In the genomic region with DNA sequence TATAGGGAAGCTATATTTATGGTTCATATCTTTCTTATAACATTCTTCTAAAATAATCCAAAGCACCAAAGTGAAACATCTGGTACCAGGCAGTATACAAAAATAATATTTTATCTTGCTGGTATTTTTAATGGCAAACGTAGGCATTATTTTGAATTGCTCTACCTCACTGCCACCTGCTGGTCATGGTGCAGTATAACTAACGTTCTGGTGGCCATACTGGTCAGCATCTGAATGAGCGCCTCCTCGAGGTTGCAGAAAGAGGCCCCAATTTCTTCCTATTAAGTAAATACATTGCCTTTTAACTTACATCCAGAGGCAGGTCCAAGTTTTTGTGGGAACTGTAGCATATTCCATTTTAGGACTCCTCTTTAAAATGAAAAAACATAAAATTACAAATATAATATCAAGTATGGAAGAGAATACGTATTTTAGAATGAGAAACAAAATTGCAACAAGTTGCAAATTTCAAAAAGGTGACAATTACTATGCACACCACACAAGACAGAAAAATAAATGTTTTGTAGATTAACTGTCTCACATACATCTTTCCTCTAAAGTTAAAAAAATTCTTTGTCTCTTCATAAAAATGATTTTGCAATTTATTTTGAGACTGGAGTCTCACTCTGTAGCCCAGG, we compare ENCODE assay signal across 9 cellular contexts. TPM values are rescaled to one million over a fixed set of nuclear protein-coding genes. Genes with fewer than 3 reads are reported as not detected.
A peak's percentile ranks its signal among the peaks of the same experiment; 100 is the strongest.
DNase-seq lines count a peak whose midpoint lies in the region; FAIRE-seq and TF ChIP-seq lines count a peak whose summit lies in the region.
"Had no signal": no experiment of that assay in that cellular context is flagged by ENCODE, and none has a peak within 500 bp of the region (broad histone marks: within the 10 kb centered on the region; RNA-seq: fewer than 3 reads in every experiment).

No MANE protein-coding gene starts in this region.

- no peaks in the 10 kb centered on the region for H3F3A ChIP-seq in Loucy (ENCODE audit: low read depth)

- no peak overlapping the region for H3K27ac ChIP-seq in neutrophil
- no peak overlapping the region for H3K27ac ChIP-seq in testis

- peak; percentile 96 for FAIRE-seq in G401.6 (lab: Jason Lieb, UNC)

- intact Hi-C loops in testis (cut with DNase I; ENCODE audit: low total_unique reads), result loop anchor here (5.0 kb wide), 1 partner anchor 386 kb away; no protein-coding TSS in a partner anchor

- no peak overlapping the region for H3K4me3 ChIP-seq in Loucy (ENCODE audit: low read length, poor library complexity, severe bottlenecking)
- no peak overlapping the region for H3K4me3 ChIP-seq in neutrophil (ENCODE audit: low read depth in 1 of 2, low read length in 1 of 2)
- no peak overlapping the region for H3K4me3 ChIP-seq in testis

- peak; percentile 20 for DNase-seq in GOT3 (lab: John Stamatoyannopoulos, UW)
- DNase-seq in RPMI7951 (ENCODE audit: low read depth), result peak; percentile 78
- DNase-seq in activated T-cell treated with anti-CD3 and anti-CD28 coated beads, Interleukin-2, amount 50 U/mL, for 48 hours, result peak; percentile 75 to 77
- peak; percentile 96 for DNase-seq in fibroblast of peridontal ligament (ENCODE audit: extremely low read depth)
- peak; percentile 81 for DNase-seq in testis

- WGBS in testis, 2 donors, result 13 to 19% methylated on average over 5 of the region's 5 CpGs

- TF ChIP-seq CTCF in Loucy (conservative IDR thresholded peaks at IDR 0.05; ENCODE audit: low read length) (peak; percentile 100), neutrophil (IDR thresholded peaks at IDR 0.05) (peak; percentile 58), testis (IDR thresholded peaks at IDR 0.05) (peak; percentile 88 to 94 (median 92))

- H3K9me2 ChIP-seq in Loucy (replicated peaks; ENCODE audit: low read depth, low read length), result no peaks in the 10 kb centered on the region

- H3K79me2 ChIP-seq in Loucy (ENCODE audit: insufficient read depth, low read length), result no peaks in the 10 kb centered on the region

- H3K9ac ChIP-seq in Loucy (ENCODE audit: low read depth, low read length, poor library complexity, severe bottlenecking), result no peak overlapping the region

- no peak for TF ChIP-seq POLR2A in testis (IDR thresholded peaks at IDR 0.05)

- no peak overlapping the region for H3K4me2 ChIP-seq in Loucy (ENCODE audit: low read depth, low read length, poor library complexity, severe bottlenecking)

- H2AFZ ChIP-seq in Loucy (ENCODE audit: low read length), result no peak overlapping the region

- H3K4me1 ChIP-seq in Loucy (ENCODE audit: insufficient read depth, low read length, poor library complexity, severe bottlenecking) (peaks cover 4% of the 10 kb centered on the region), neutrophil (ENCODE audit: control insufficient read depth in 1 of 2, insufficient read depth in 1 of 2, low read depth in 1 of 2, low read length in 1 of 2) (no peaks in the 10 kb centered on the region), testis (no peaks in the 10 kb centered on the region)

- H3K27me3 ChIP-seq in Loucy (ENCODE audit: insufficient read depth, low read length, poor library complexity, severe bottlenecking), result no peaks in the 10 kb centered on the region
- H3K27me3 ChIP-seq in neutrophil, result no peaks in the 10 kb centered on the region
- no peaks in the 10 kb centered on the region for H3K27me3 ChIP-seq in testis

- no peaks in the 10 kb centered on the region for H4K20me1 ChIP-seq in Loucy (ENCODE audit: insufficient read depth, low read length, poor library complexity, severe bottlenecking)

- H3K36me3 ChIP-seq in Loucy (ENCODE audit: insufficient read depth, low read length) (no peaks in the 10 kb centered on the region), neutrophil (no peaks in the 10 kb centered on the region), testis (ENCODE audit: low read depth, missing control alignments) (no peaks in the 10 kb centered on the region)

- no peaks in the 10 kb centered on the region for H3K9me3 ChIP-seq in Loucy (ENCODE audit: insufficient read depth, low read depth, low read length)
- H3K9me3 ChIP-seq in neutrophil, result no peaks in the 10 kb centered on the region
- H3K9me3 ChIP-seq in testis, result no peaks in the 10 kb centered on the region

RNA-seq across cellular contexts. Expression of a gene that starts 22.9 kb away (rescaled TPM):
- not detected in 2 replicates for total RNA-seq in RPMI7951 (2014; rRNA removed; shearing (Covaris generic))
- total RNA-seq in testis, result 1 to 10 TPM in 1 of 2 donors, not detected in 1; 1.2 TPM
- 0.25 TPM for polyA plus RNA-seq in testis (ENCODE audit: insufficient read depth, low read depth, low replicate concordance)
- total RNA-seq: mononuclear cell had no signal

RNA-seq across cellular contexts. Expression of a gene that starts 56.6 kb away (rescaled TPM):
- total RNA-seq in RPMI7951 (2014; rRNA removed; shearing (Covaris generic)), result 20.5 and 40.0 TPM in 2 replicates
- 10 to 100 TPM; 12.9 to 15.9 TPM for total RNA-seq in testis
- 26.5 TPM for polyA plus RNA-seq in testis (ENCODE audit: insufficient read depth, low read depth, low replicate concordance)

Comparison
In these comparisons a context has a peak if more than half of its experiments do, and no peak if none do; other contexts are left out.
1. DNase-seq: peak in every context shown above with its lines; median percentile 96 in fibroblast of peridontal ligament; 81 in testis; 78 in RPMI7951; 76 in activated T-cell treated with anti-CD3 and anti-CD28 coated beads, Interleukin-2, amount 50 U/mL, for 48 hours; 20 in GOT3.